In the genomic region with DNA sequence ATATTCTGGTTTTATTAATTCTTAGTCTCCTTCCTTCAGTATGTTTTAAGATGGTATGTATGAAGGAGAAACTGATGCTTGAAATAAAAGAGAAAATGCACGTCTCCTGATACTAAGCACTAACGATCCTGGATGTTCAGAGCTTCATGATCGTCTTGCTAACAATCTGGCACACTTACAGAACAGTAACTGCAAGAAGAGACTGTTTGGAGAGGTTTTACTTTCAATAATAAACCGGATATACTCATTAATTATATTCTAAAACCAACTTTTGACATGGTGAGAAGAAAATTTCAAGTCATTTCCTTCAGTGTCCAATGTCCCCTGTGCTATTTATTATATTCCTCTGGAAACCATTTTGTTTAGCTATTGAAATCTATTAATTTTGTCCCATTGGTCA, we compare ENCODE assay signal across 32 cellular contexts.
"Had no signal": no experiment of that assay in that cellular context is flagged by ENCODE, and none has a peak within 500 bp of the region (broad histone marks: within the 10 kb centered on the region; RNA-seq: fewer than 3 reads in every experiment).

No MANE protein-coding gene starts in this region.

- H3K36me3 Mint-ChIP-seq: T-cell had no signal

- H2AFZ ChIP-seq: PC-9 had no signal

- H3K27ac Mint-ChIP-seq: T-cell had no signal

- H3K4me2 ChIP-seq: PC-9 had no signal

- H3K9me3 ChIP-seq: SJCRH30 had no signal

- H3K4me3 Mint-ChIP-seq: T-cell had no signal

- H3K4me1 Mint-ChIP-seq: T-cell had no signal

- H3K27me3 ChIP-seq: SJCRH30 had no signal

- DNase-seq: Karpas-422, NCI-H1048, NCI-H1092 treated with DMSO at 0.1 percent for 48 hours, NCI-H1105 treated with DMSO at 0.1 percent for 48 hours, NCI-H1417, NCI-H1436, NCI-H146, NCI-H1694, NCI-H187, NCI-H1930, NCI-H2029 treated with DMSO at 0.1 percent for 48 hours, NCI-H2081 treated with DMSO at 0.1 percent for 48 hours, NCI-H2107, NCI-H2171, NCI-H226, NCI-H446 treated with DMSO at 0.1 percent for 48 hours, NCI-H510A, NCI-H524, NCI-H526, NCI-H69, NCI-H748 treated with DMSO at 0.1 percent for 48 hours, NCI-H82, PC-9, SHP77, SIG-M5, SJCRH30, T-cell had no signal

- H3K4me1 ChIP-seq: SJCRH30 had no signal

- H3K36me3 ChIP-seq: SJCRH30 had no signal

- H3K27ac ChIP-seq: PC-9, RWPE1, SJCRH30, SK-N-MC had no signal

- ATAC-seq: Panc1, Right ventricle myocardium inferior, SK-N-SH treated with all-trans-retinoic acid at 6 μM for 48 hours, T-cell had no signal

- H3K4me3 ChIP-seq: PC-9, SJCRH30, SK-N-MC had no signal

- H3K27me3 Mint-ChIP-seq: T-cell had no signal
